1 cellular context compared by ENCODE assay signal in the genomic region with DNA sequence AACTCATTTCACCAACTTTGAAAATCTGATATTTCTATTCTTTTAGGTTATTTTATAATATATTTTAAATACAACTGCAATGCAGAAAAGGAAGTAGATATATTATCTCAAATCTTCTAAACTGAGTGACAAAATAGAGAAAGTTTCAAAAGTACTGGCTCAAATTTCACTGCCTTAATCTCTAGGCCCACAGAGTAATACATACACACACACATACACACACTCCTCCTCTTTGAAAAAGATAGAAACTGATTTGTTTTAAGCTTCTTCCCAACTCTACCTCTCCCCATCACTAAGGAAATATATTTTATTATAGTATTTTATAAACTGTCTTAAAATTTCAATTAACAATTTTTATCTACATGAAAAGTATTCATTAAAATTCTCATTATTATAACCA.
TF ChIP-seq lines count a peak whose summit lies in the region.

No MANE protein-coding gene starts in this region.

TF ChIP-seq in HepG2, 621 proteins besides CTCF, POLR2A, EP300 and RAD21 (continued from another document):
- TF ChIP-seq, protein P1, sequence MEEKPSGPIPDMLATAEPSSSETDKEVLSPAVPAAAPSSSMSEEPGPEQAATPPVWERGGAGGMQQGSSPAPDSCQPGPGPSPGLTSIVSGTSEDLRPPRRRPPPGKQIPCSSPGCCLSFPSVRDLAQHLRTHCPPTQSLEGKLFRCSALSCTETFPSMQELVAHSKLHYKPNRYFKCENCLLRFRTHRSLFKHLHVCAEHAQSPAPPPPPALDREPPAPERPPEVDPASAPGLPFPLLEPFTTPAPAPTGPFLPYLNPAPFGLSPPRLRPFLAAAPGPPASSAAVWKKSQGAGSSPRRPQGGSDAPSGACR (CRISPR knock-in tag; IDR thresholded peaks at IDR 0.05), result no peak
- TF ChIP-seq ZBTB46 (CRISPR knock-in tag; IDR thresholded peaks at IDR 0.05; ENCODE audit: borderline replicate concordance) (no peak), SIX4 (CRISPR knock-in tag; IDR thresholded peaks at IDR 0.05) (no peak), ZNF431 (CRISPR knock-in tag; IDR thresholded peaks at IDR 0.05; ENCODE audit: borderline replicate concordance, low read depth) (no peak)
